ENCODE assay signal across 1 cellular context in genomic region chr1:32215629-32216505, GRCh38.
TF ChIP-seq lines count a peak whose summit lies in the region.

No MANE protein-coding gene starts in this region.

TF ChIP-seq in K562, 482 proteins besides CTCF, POLR2A, EP300 and RAD21 (continues in another document):
- TF ChIP-seq MED1 (CRISPR knock-in tag; IDR thresholded peaks at IDR 0.05; ENCODE audit: borderline replicate concordance), result no peak
- TF ChIP-seq MAZ (CRISPR knock-in tag; conservative IDR thresholded peaks at IDR 0.05 in 1 of 2, IDR thresholded peaks at IDR 0.05 in 1 of 2), result peak in 1 of 2 experiments; percentile 59; a peak in 2 of 4 replicates
- TF ChIP-seq USF1 (CRISPR knock-in tag; IDR thresholded peaks at IDR 0.05), result peak; percentile 7; the same call in 1 of the 2 replicates
- TF ChIP-seq ATF3 (IDR thresholded peaks at IDR 0.05), result no peak
- 0 out of 2 replicates have a peak, but pooled peaks have one; percentile 18 for TF ChIP-seq ATF3 (CRISPR knock-in tag; conservative IDR thresholded peaks at IDR 0.05)
- no peak for TF ChIP-seq LCOR (CRISPR knock-in tag; IDR thresholded peaks at IDR 0.05)
- TF ChIP-seq YY1 (IDR thresholded peaks at IDR 0.05; ENCODE audit: borderline replicate concordance in 1 of 3, control insufficient read depth in 1 of 3, extremely low read depth in 1 of 3, insufficient read depth in 3 of 3, insufficient read length in 1 of 3, insufficient replicate concordance in 2 of 3, low read depth in 1 of 3, low read length in 2 of 3), result peak in 2 of 3 experiments; percentile 54 to 71
- peak; percentile 44 for TF ChIP-seq ZFX (CRISPR knock-in tag; IDR thresholded peaks at IDR 0.05)
- no peak for TF ChIP-seq ZKSCAN8 (CRISPR knock-in tag; IDR thresholded peaks at IDR 0.05)
- TF ChIP-seq EHMT2 (IDR thresholded peaks at IDR 0.05), result no peak
- no peak for TF ChIP-seq ZNF12 (CRISPR knock-in tag; IDR thresholded peaks at IDR 0.05)
- TF ChIP-seq CTBP1 (IDR thresholded peaks at IDR 0.05; ENCODE audit: borderline replicate concordance), result peak; percentile 57; the same call in 1 of the 2 replicates
- TF ChIP-seq HNRNPL (IDR thresholded peaks at IDR 0.05; ENCODE audit: low read depth, low read length), result no peak
- TF ChIP-seq NFIC (IDR thresholded peaks at IDR 0.05), result 0 out of 2 replicates have a peak, but pooled peaks have one; percentile 27
- TF ChIP-seq DNMT1 (IDR thresholded peaks at IDR 0.05), result no peak
- TF ChIP-seq E2F6 (IDR thresholded peaks at IDR 0.05; ENCODE audit: borderline replicate concordance in 1 of 2, extremely low read depth in 1 of 2, insufficient read depth in 1 of 2, insufficient read length in 1 of 2, low read depth in 1 of 2, low read length in 1 of 2, poor library complexity in 1 of 2, severe bottlenecking in 1 of 2), result no peak
- TF ChIP-seq, protein P1, sequence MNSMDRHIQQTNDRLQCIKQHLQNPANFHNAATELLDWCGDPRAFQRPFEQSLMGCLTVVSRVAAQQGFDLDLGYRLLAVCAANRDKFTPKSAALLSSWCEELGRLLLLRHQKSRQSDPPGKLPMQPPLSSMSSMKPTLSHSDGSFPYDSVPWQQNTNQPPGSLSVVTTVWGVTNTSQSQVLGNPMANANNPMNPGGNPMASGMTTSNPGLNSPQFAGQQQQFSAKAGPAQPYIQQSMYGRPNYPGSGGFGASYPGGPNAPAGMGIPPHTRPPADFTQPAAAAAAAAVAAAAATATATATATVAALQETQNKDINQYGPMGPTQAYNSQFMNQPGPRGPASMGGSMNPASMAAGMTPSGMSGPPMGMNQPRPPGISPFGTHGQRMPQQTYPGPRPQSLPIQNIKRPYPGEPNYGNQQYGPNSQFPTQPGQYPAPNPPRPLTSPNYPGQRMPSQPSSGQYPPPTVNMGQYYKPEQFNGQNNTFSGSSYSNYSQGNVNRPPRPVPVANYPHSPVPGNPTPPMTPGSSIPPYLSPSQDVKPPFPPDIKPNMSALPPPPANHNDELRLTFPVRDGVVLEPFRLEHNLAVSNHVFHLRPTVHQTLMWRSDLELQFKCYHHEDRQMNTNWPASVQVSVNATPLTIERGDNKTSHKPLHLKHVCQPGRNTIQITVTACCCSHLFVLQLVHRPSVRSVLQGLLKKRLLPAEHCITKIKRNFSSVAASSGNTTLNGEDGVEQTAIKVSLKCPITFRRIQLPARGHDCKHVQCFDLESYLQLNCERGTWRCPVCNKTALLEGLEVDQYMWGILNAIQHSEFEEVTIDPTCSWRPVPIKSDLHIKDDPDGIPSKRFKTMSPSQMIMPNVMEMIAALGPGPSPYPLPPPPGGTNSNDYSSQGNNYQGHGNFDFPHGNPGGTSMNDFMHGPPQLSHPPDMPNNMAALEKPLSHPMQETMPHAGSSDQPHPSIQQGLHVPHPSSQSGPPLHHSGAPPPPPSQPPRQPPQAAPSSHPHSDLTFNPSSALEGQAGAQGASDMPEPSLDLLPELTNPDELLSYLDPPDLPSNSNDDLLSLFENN (IDR thresholded peaks at IDR 0.05; ENCODE audit: low read depth in 2 of 2, low read length in 2 of 2), result peak in 1 of 2 experiments; percentile 11; a peak in 1 of 4 replicates
- TF ChIP-seq ZKSCAN1 (IDR thresholded peaks at IDR 0.05; ENCODE audit: low read depth, low read length), result 0 out of 2 replicates have a peak, but pooled peaks have one; percentile 30
- TF ChIP-seq NCOA1 (IDR thresholded peaks at IDR 0.05; ENCODE audit: low read depth), result no peak
- TF ChIP-seq, protein P2, sequence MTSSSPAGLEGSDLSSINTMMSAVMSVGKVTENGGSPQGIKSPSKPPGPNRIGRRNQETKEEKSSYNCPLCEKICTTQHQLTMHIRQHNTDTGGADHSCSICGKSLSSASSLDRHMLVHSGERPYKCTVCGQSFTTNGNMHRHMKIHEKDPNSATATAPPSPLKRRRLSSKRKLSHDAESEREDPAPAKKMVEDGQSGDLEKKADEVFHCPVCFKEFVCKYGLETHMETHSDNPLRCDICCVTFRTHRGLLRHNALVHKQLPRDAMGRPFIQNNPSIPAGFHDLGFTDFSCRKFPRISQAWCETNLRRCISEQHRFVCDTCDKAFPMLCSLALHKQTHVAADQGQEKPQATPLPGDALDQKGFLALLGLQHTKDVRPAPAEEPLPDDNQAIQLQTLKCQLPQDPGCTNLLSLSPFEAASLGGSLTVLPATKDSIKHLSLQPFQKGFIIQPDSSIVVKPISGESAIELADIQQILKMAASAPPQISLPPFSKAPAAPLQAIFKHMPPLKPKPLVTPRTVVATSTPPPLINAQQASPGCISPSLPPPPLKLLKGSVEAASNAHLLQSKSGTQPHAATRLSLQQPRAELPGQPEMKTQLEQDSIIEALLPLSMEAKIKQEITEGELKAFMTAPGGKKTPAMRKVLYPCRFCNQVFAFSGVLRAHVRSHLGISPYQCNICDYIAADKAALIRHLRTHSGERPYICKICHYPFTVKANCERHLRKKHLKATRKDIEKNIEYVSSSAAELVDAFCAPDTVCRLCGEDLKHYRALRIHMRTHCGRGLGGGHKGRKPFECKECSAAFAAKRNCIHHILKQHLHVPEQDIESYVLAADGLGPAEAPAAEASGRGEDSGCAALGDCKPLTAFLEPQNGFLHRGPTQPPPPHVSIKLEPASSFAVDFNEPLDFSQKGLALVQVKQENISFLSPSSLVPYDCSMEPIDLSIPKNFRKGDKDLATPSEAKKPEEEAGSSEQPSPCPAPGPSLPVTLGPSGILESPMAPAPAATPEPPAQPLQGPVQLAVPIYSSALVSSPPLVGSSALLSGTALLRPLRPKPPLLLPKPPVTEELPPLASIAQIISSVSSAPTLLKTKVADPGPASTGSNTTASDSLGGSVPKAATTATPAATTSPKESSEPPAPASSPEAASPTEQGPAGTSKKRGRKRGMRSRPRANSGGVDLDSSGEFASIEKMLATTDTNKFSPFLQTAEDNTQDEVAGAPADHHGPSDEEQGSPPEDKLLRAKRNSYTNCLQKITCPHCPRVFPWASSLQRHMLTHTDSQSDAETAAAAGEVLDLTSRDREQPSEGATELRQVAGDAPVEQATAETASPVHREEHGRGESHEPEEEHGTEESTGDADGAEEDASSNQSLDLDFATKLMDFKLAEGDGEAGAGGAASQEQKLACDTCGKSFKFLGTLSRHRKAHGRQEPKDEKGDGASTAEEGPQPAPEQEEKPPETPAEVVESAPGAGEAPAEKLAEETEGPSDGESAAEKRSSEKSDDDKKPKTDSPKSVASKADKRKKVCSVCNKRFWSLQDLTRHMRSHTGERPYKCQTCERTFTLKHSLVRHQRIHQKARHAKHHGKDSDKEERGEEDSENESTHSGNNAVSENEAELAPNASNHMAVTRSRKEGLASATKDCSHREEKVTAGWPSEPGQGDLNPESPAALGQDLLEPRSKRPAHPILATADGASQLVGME (CRISPR knock-in tag; IDR thresholded peaks at IDR 0.05), result no peak
- TF ChIP-seq SP1 (CRISPR knock-in tag; IDR thresholded peaks at IDR 0.05), result peak; percentile 48; the same call in 1 of the 2 replicates
- no peak for TF ChIP-seq ATF1 (CRISPR knock-in tag; IDR thresholded peaks at IDR 0.05)
- peak; percentile 15; the same call in 1 of the 2 replicates for TF ChIP-seq ATF1 (tag; IDR thresholded peaks at IDR 0.05)
- no peak for TF ChIP-seq ZBTB26 (CRISPR knock-in tag; IDR thresholded peaks at IDR 0.05)
- TF ChIP-seq ZNF785 (CRISPR knock-in tag; IDR thresholded peaks at IDR 0.05), result no peak
- TF ChIP-seq TEAD4 (IDR thresholded peaks at IDR 0.05; ENCODE audit: low read length), result 0 out of 2 replicates have a peak, but pooled peaks have one; percentile 17
- TF ChIP-seq TEAD4 (CRISPR knock-in tag; IDR thresholded peaks at IDR 0.05; ENCODE audit: borderline replicate concordance), result no peak
- TF ChIP-seq MTA3 (IDR thresholded peaks at IDR 0.05; ENCODE audit: borderline replicate concordance), result peak; percentile 43; the same call in 1 of the 2 replicates
- TF ChIP-seq CTCFL (IDR thresholded peaks at IDR 0.05; ENCODE audit: borderline replicate concordance, insufficient read depth, low read depth, low read length, poor library complexity, severe bottlenecking), result peak; percentile 81
- TF ChIP-seq, protein P3, sequence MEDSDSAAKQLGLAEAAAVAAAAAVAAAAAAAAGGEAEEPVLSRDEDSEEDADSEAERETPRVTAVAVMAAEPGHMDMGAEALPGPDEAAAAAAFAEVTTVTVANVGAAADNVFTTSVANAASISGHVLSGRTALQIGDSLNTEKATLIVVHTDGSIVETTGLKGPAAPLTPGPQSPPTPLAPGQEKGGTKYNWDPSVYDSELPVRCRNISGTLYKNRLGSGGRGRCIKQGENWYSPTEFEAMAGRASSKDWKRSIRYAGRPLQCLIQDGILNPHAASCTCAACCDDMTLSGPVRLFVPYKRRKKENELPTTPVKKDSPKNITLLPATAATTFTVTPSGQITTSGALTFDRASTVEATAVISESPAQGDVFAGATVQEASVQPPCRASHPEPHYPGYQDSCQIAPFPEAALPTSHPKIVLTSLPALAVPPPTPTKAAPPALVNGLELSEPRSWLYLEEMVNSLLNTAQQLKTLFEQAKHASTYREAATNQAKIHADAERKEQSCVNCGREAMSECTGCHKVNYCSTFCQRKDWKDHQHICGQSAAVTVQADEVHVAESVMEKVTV (CRISPR knock-in tag; IDR thresholded peaks at IDR 0.05), result peak; percentile 72
- TF ChIP-seq STAG1 (CRISPR knock-in tag; IDR thresholded peaks at IDR 0.05; ENCODE audit: borderline replicate concordance), result peak; percentile 81; the same call in 1 of the 2 replicates
- TF ChIP-seq RB1 (IDR thresholded peaks at IDR 0.05; ENCODE audit: low read depth), result peak; percentile 70; the same call in 1 of the 2 replicates
- TF ChIP-seq, protein P4, sequence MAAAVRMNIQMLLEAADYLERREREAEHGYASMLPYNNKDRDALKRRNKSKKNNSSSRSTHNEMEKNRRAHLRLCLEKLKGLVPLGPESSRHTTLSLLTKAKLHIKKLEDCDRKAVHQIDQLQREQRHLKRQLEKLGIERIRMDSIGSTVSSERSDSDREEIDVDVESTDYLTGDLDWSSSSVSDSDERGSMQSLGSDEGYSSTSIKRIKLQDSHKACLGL (CRISPR knock-in tag; IDR thresholded peaks at IDR 0.05; ENCODE audit: borderline replicate concordance, poor library complexity, severe bottlenecking), result no peak
- peak; percentile 25 for TF ChIP-seq TBP (optimal IDR thresholded peaks at IDR 0.05; ENCODE audit: low read depth, low read length)
- TF ChIP-seq, protein P5, sequence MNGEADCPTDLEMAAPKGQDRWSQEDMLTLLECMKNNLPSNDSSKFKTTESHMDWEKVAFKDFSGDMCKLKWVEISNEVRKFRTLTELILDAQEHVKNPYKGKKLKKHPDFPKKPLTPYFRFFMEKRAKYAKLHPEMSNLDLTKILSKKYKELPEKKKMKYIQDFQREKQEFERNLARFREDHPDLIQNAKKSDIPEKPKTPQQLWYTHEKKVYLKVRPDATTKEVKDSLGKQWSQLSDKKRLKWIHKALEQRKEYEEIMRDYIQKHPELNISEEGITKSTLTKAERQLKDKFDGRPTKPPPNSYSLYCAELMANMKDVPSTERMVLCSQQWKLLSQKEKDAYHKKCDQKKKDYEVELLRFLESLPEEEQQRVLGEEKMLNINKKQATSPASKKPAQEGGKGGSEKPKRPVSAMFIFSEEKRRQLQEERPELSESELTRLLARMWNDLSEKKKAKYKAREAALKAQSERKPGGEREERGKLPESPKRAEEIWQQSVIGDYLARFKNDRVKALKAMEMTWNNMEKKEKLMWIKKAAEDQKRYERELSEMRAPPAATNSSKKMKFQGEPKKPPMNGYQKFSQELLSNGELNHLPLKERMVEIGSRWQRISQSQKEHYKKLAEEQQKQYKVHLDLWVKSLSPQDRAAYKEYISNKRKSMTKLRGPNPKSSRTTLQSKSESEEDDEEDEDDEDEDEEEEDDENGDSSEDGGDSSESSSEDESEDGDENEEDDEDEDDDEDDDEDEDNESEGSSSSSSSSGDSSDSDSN (IDR thresholded peaks at IDR 0.05; ENCODE audit: borderline replicate concordance in 1 of 2, low read depth in 2 of 2, low read length in 2 of 2), result 0 out of 4 replicates have a peak, but pooled peaks of 1 of the 2 experiments have one; percentile 25
